1 cellular context compared by ENCODE assay signal in the genomic region with DNA sequence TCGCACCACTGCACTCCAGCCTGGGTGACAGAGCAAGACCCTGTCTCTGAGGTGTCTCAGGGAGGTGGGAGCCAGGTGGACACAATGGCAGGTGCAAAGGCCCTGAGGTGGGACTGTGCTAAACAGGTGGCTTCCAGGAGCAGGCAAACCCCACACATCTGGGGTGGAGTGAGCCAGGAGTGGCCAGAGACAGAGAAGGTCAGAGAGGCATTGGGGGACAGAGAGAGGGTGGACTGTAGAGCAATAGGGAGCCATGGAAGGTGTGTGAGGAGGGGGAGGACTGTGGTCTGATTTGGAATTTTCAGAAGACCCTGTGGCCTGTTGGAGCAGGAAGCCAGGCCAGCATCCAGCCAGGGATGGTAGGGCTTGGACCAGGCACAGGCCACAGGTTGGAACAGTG.
A peak's percentile ranks its signal among the peaks of the same experiment; 100 is the strongest.
TF ChIP-seq lines count a peak whose summit lies in the region.

No MANE protein-coding gene starts in this region.

TF ChIP-seq in HEK293, 187 proteins besides CTCF, POLR2A, EP300 and RAD21:
- peak; percentile 89 for TF ChIP-seq ZNF16 (tag by site-specific recombination; IDR thresholded peaks at IDR 0.05; ENCODE audit: low read depth)
- TF ChIP-seq ZBTB48 (tag by site-specific recombination; IDR thresholded peaks at IDR 0.05): no peak
- no peak for TF ChIP-seq ZNF660 (tag by site-specific recombination; IDR thresholded peaks at IDR 0.05)
- TF ChIP-seq EGR2 (tag by site-specific recombination; IDR thresholded peaks at IDR 0.05; ENCODE audit: low read depth): no peak
- peak; percentile 95 for TF ChIP-seq ZNF623 (tag by site-specific recombination; IDR thresholded peaks at IDR 0.05)
- TF ChIP-seq, protein P1, sequence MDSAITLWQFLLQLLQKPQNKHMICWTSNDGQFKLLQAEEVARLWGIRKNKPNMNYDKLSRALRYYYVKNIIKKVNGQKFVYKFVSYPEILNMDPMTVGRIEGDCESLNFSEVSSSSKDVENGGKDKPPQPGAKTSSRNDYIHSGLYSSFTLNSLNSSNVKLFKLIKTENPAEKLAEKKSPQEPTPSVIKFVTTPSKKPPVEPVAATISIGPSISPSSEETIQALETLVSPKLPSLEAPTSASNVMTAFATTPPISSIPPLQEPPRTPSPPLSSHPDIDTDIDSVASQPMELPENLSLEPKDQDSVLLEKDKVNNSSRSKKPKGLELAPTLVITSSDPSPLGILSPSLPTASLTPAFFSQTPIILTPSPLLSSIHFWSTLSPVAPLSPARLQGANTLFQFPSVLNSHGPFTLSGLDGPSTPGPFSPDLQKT (IDR thresholded peaks at IDR 0.05; ENCODE audit: borderline replicate concordance, low read depth, low read length): no peak
